28 cellular contexts compared by ENCODE assay signal in the genomic region with DNA sequence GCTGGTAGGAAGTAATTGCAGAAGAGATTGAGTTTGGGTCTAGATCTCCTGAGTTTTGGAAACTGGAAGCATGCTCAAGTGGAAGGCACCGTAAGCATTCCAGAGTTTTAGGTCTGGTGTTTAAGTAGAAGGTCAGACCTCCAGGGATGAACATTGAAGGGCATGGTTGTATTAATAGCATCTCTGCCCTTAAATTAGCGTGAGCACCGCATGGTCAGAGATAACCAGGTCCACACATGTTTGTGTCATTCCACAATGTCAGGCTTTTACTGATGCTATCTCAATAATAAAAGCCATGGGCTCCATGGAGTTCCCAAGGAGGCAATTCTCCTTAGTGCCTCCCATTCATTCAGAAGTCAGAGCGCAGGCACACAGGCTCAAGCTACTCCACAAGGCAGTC. TPM values are rescaled to one million over a fixed set of nuclear protein-coding genes. Genes with fewer than 3 reads are reported as not detected.
"Had no signal": no experiment of that assay in that cellular context is flagged by ENCODE, and none has a peak within 500 bp of the region (broad histone marks: within the 10 kb centered on the region; RNA-seq: fewer than 3 reads in every experiment).

No MANE protein-coding gene starts in this region.

- H3K27ac ChIP-seq: colonic mucosa, epithelial cell of prostate, esophagus squamous epithelium, gastrocnemius medialis, left lung, lower lobe of right lung had no signal

- H3K27me3 ChIP-seq: colonic mucosa, gastrocnemius medialis, left lung had no signal

- ATAC-seq: effector memory CD8-positive, alpha-beta T cell; esophagus mucosa; gastrocnemius medialis; left lung; lower lobe of right lung; mucosa of descending colon had no signal

- H3K4me3 ChIP-seq: colonic mucosa, esophagus squamous epithelium, gastrocnemius medialis, left lung, lower lobe of right lung, mucosa of descending colon had no signal

- H3K4me1 ChIP-seq: colonic mucosa, esophagus squamous epithelium, gastrocnemius medialis, lower lobe of right lung had no signal

- DNase-seq: colonic mucosa; cortex of kidney; effector CD8-positive, alpha-beta T cell; effector memory CD8-positive, alpha-beta T cell; endodermal cell; erythroblast; esophagus squamous epithelium; foreskin fibroblast; foreskin melanocyte; gastrocnemius medialis; glutamatergic neuron; head of caudate nucleus; hippocampal formation; left cardiac atrium; left lung; lower lobe of right lung; mesenchymal stem cell; mucosa of descending colon; naive B cell had no signal

- H3K9me3 ChIP-seq: colonic mucosa, gastrocnemius medialis, lower lobe of right lung, mucosa of descending colon had no signal

- H3K36me3 ChIP-seq: colonic mucosa, esophagus squamous epithelium, gastrocnemius medialis, left lung, lower lobe of right lung had no signal

RNA-seq across cellular contexts. Expression of gene CNDP1, which starts 35.1 kb away (rescaled TPM):
- total RNA-seq: dermis microvascular lymphatic vessel endothelial cell, esophagus mucosa, esophagus squamous epithelium, gastrocnemius medialis, glomerular endothelial cell, kidney epithelial cell, left cardiac atrium, left lung, lower lobe of right lung, lung microvascular endothelial cell, mesenteric fat pad, myocyte had no signal
- polyA plus RNA-seq: keratinocyte had no signal
